Comparison of ENCODE assay signal across 8 cellular contexts in the genomic region with DNA sequence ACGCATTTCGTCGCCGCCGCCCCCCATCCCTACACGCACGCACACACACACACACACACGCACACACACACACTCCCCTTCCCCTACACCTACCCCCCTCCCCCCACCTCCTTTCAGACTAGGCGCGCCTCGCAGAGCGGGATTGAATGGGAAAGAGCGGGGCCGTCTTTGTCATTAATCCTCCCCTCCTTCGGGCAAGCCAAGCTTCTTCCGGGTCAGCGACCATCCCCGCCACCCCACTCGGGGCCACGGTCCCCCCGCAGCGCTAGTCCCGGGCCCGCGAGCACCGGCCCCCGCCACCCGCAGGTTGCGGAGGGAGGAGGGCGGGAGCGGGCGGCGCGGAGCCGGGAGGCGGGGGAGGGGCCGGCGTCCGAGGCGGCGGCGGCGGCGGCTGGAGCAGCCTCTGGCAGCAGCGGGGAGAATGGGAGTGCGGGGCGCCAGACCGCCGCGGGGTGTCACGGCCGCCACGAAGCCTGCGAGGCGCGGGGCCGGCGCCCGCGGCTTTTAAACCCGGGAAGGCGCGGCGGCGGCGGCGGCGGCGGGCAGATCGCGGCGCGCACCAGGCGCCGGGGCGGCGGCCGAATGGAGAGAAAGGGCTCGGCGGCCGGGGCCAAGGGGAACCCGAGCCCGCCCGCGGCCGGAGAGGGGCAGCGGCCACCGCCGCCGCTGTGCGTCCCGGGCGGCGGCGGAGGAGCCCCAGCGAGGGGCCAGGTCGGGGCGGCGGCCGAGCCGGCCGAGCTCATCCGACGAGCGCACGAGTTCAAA. TPM values are rescaled to one million over a fixed set of nuclear protein-coding genes. Genes with fewer than 3 reads are reported as not detected.
DNase-seq lines count a peak whose midpoint lies in the region; ATAC-seq and TF ChIP-seq lines count a peak whose summit lies in the region.

TTC9 (plus strand) TSS at position 369 of the 765 bp plus-strand sequence; CDS start at position 583, 214 bp downstream.

- H3K4me1 ChIP-seq in KMS-11 (ENCODE audit: low read depth, poor library complexity, severe bottlenecking) = no peaks in the 10 kb centered on the region
- peaks cover 0 to 24% (median 15%) of the 10 kb centered on the region in 9 donors for H3K4me1 ChIP-seq in heart right ventricle
- peaks cover 3% of the 10 kb centered on the region for H3K4me1 ChIP-seq in psoas muscle

- no peak within 1 kb of the TSS for H3K4me2 ChIP-seq in KMS-11

- peak within 1 kb of the TSS; percentile 93 for H3K4me3 Mint-ChIP-seq in activated naive CD4-positive, alpha-beta T cell treated with anti-CD3 and anti-CD28 coated beads, Interleukin-2, amount 10 ng/mL, durations not matched to agents 7 days and 5 days

- WGBS in heart right ventricle, 2 donors = 0% methylated on average over 76 to 106 of the region's 106 CpGs
- WGBS in psoas muscle, 3 donors = 0% methylated on average over 52 to 106 of the region's 106 CpGs

- H3K27ac ChIP-seq in KMS-11 = no peak within 1 kb of the TSS
- peak within 1 kb of the TSS in 4 of 10 donors; percentile 8 to 58 (median 40) for H3K27ac ChIP-seq in heart right ventricle
- peak within 1 kb of the TSS; percentile 56 for H3K27ac ChIP-seq in psoas muscle

- H3K9me3 Mint-ChIP-seq in activated naive CD4-positive, alpha-beta T cell treated with anti-CD3 and anti-CD28 coated beads, Interleukin-2, amount 10 ng/mL, durations not matched to agents 7 days and 5 days = no peaks in the 10 kb centered on the region

- H3K79me2 ChIP-seq in KMS-11 (ENCODE audit: insufficient read depth, low read depth) = no peaks in the 10 kb centered on the region

- H3K27ac Mint-ChIP-seq in activated naive CD4-positive, alpha-beta T cell treated with anti-CD3 and anti-CD28 coated beads, Interleukin-2, amount 10 ng/mL, durations not matched to agents 7 days and 5 days = peak within 1 kb of the TSS; percentile 94

- peak; percentile 54 to 75 (median 64) for ATAC-seq in heart right ventricle
- ATAC-seq in psoas muscle = peak; percentile 68 to 86 (median 73)

- intact Hi-C loops in heart right ventricle (cut with DNase I) (no loop called here), psoas muscle (cut with DNase I) (no loop called here)

- H2AFZ ChIP-seq in KMS-11 (ENCODE audit: low read depth) = peak within 1 kb of the TSS; percentile 49; the same call in 1 of the 2 replicates

- no peaks in the 10 kb centered on the region for H3K27me3 Mint-ChIP-seq in activated naive CD4-positive, alpha-beta T cell treated with anti-CD3 and anti-CD28 coated beads, Interleukin-2, amount 10 ng/mL, durations not matched to agents 7 days and 5 days

- no peak within 1 kb of the TSS for H3K9ac ChIP-seq in KMS-11

- H3K9me3 ChIP-seq in heart right ventricle = no peaks in the 10 kb centered on the region
- no peaks in the 10 kb centered on the region for H3K9me3 ChIP-seq in psoas muscle

- H3K27me3 ChIP-seq in KMS-11 (ENCODE audit: insufficient read depth, low read depth) (no peaks in the 10 kb centered on the region), heart right ventricle (peaks cover 0 to 74% (median 28%) of the 10 kb centered on the region in 7 donors), psoas muscle (ENCODE audit: insufficient read depth in 3 of 3, low read length in 2 of 3) (peaks cover 0 to 53% (median 2%) of the 10 kb centered on the region in 3 donors)

- DNase-seq in NCI-H82 (lab: John Stamatoyannopoulos, UW) (peak; percentile 55), NCI-H82 treated with DMSO at 0.1 percent for 48 hours (lab: John Stamatoyannopoulos, UW; ENCODE audit: unreplicated experiment) (no peak), heart right ventricle (peak in 1 of 2 donors; percentile 29), psoas muscle (peak; percentile 41 to 74), NCI-H1092 (lab: John Stamatoyannopoulos, UW) (no peak), NCI-H774 (lab: John Stamatoyannopoulos, UW) (no peak)
- DNase-seq in activated naive CD4-positive, alpha-beta T cell treated with anti-CD3 and anti-CD28 coated beads, Interleukin-2, amount 10 ng/mL, durations not matched to agents 7 days and 5 days = peak; percentile 62

- TF ChIP-seq CTCF in KMS-11 (conservative IDR thresholded peaks at IDR 0.05; ENCODE audit: low read depth, low read length) (no peak), heart right ventricle (IDR thresholded peaks at IDR 0.05) (no peak), psoas muscle (IDR thresholded peaks at IDR 0.05) (no peak)

- no peaks in the 10 kb centered on the region for H4K20me1 ChIP-seq in KMS-11 (ENCODE audit: insufficient read depth)

- CTCF ChIA-PET in activated naive CD4-positive, alpha-beta T cell treated with anti-CD3 and anti-CD28 coated beads, Interleukin-2, amount 10 ng/mL, durations not matched to agents 7 days and 5 days (lab: Charles Lee) = interaction anchor here (0.7 to 1.5 kb wide), 5 partner anchors 10 to 72 kb away, joined by 3 to 4 read pairs (median 4); no protein-coding TSS in a partner anchor

- H3K36me3 ChIP-seq in KMS-11 (ENCODE audit: insufficient read depth) (no peaks in the 10 kb centered on the region), heart right ventricle (no peaks in the 10 kb centered on the region), psoas muscle (ENCODE audit: insufficient read depth in 1 of 2, low read depth in 1 of 2) (no peaks in the 10 kb centered on the region)

- peaks cover 60% of the 10 kb centered on the region for H3K4me1 Mint-ChIP-seq in activated naive CD4-positive, alpha-beta T cell treated with anti-CD3 and anti-CD28 coated beads, Interleukin-2, amount 10 ng/mL, durations not matched to agents 7 days and 5 days

- H3K4me3 ChIP-seq in KMS-11 (IDR thresholded peaks at IDR 0.05; ENCODE audit: insufficient read depth, low read depth, low read length) (no peak within 1 kb of the TSS), heart right ventricle (peak within 1 kb of the TSS; percentile 50 to 87 (median 66)), psoas muscle (peak within 1 kb of the TSS; percentile 80)

- peaks cover 22% of the 10 kb centered on the region for H3K36me3 Mint-ChIP-seq in activated naive CD4-positive, alpha-beta T cell treated with anti-CD3 and anti-CD28 coated beads, Interleukin-2, amount 10 ng/mL, durations not matched to agents 7 days and 5 days

RNA-seq across cellular contexts. Expression of gene TTC9, which starts in this region (rescaled TPM):
- total RNA-seq in heart right ventricle = 1 to 10 TPM in 6 of 10 donors, under 1 TPM in 4; 0.31 to 2.9 (median 1.6) TPM
- under 1 TPM; 0.22 to 0.84 TPM for polyA plus RNA-seq in heart right ventricle
- total RNA-seq in psoas muscle = 10 to 100 TPM in 2 of 4 donors, 1 to 10 TPM in 2; 2.8 to 15.1 (median 8.7) TPM
- polyA plus RNA-seq in psoas muscle = 1 to 10 TPM; 2.5 to 6.6 (median 5.4) TPM

Comparison
In these comparisons a context has a peak if more than half of its experiments do, and no peak if none do; other contexts are left out.
1. DNase-seq: peak in NCI-H82 (single experiment), activated naive CD4-positive, alpha-beta T cell treated with anti-CD3 and anti-CD28 coated beads, Interleukin-2, amount 10 ng/mL, durations not matched to agents 7 days and 5 days (single experiment) and psoas muscle (2 of 2); none in NCI-H82 treated with DMSO at 0.1 percent for 48 hours (single experiment), NCI-H1092 (single experiment) and NCI-H774 (single experiment).